Comparison of ENCODE assay signal across 19 cellular contexts in the genomic region with DNA sequence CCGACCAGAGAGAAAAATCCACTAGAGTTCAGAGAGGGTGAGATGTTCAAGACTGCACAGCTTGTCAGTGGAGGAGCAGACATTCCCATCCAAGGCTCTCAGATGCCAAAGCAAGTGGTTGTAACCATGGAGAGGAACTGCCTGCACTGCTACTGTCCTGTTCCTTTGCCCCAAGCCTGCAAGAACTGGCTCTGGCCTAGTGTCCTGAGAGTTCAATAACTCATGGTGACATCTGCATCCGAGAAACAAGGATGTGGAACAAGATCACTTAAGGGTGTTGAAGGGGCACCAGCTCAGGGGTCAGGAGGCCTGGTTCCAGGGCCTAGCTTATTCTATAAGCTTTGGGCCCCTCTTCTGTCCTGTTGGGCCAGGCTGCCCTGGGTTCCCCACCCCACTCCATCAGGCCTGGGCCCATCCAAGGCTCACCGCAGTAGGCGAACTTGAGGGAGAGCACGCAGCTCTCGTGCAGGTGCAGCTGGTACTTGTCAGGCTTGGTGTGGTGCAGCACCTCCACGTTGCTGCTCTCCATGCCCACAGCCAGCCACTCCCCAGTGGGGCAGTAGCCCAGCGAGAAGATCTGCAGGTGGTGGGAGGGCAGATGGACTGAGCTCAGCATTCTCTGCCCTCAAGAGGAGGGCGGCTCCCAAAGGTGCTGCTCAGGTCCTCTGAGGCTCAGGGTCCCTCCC. TPM values are rescaled to one million over a fixed set of nuclear protein-coding genes. Genes with fewer than 3 reads are reported as not detected.
DNase-seq lines count a peak whose midpoint lies in the region; ATAC-seq, FAIRE-seq and TF ChIP-seq lines count a peak whose summit lies in the region.
"Had no signal": no experiment of that assay in that cellular context is flagged by ENCODE, and none has a peak within 500 bp of the region (broad histone marks: within the 10 kb centered on the region; RNA-seq: fewer than 3 reads in every experiment).

No MANE protein-coding gene starts in this region.

- H3K9me3 Mint-ChIP-seq in activated naive CD4-positive, alpha-beta T cell treated with anti-CD3 and anti-CD28 coated beads, Interleukin-2, amount 10 ng/mL, durations not matched to agents 7 days and 5 days = no peaks in the 10 kb centered on the region
- H3K9me3 Mint-ChIP-seq in activated naive CD4-positive, alpha-beta T cell treated with anti-CD3 and anti-CD28 coated beads for 36 hours = no peaks in the 10 kb centered on the region
- no peaks in the 10 kb centered on the region for H3K9me3 Mint-ChIP-seq in natural killer cell
- H3K9me3 Mint-ChIP-seq: CD4-positive, alpha-beta memory T cell had no signal

- H3K9me3 ChIP-seq in GM12878 (replicated peaks; ENCODE audit: control insufficient read depth, insufficient read depth, low read length) = no peaks in the 10 kb centered on the region
- no peaks in the 10 kb centered on the region for H3K9me3 ChIP-seq in ovary
- H3K9me3 ChIP-seq in uterus = no peaks in the 10 kb centered on the region
- no peaks in the 10 kb centered on the region for H3K9me3 ChIP-seq in trophoblast cell (ENCODE audit: insufficient read depth, low read depth, low read length)
- H3K9me3 ChIP-seq: MG63 had no signal

- no peaks in the 10 kb centered on the region for H3K79me1 ChIP-seq in trophoblast cell (ENCODE audit: low read length)

- H3K27me3 Mint-ChIP-seq in activated naive CD4-positive, alpha-beta T cell treated with anti-CD3 and anti-CD28 coated beads, Interleukin-2, amount 10 ng/mL, durations not matched to agents 7 days and 5 days = no peaks in the 10 kb centered on the region
- H3K27me3 Mint-ChIP-seq in activated naive CD4-positive, alpha-beta T cell treated with anti-CD3 and anti-CD28 coated beads for 36 hours (ENCODE audit: low read depth) = no peaks in the 10 kb centered on the region
- H3K27me3 Mint-ChIP-seq in natural killer cell (ENCODE audit: low read depth in 2 of 2) = no peaks in the 10 kb centered on the region
- H3K27me3 Mint-ChIP-seq: CD4-positive, alpha-beta memory T cell had no signal

- in situ Hi-C loops in GM12878 (cut with MboI) = no loop called here

- H3K9ac ChIP-seq in GM12878 (ENCODE audit: control insufficient read depth, insufficient read depth, low read length) = no peak overlapping the region
- H3K9ac ChIP-seq in trophoblast cell (ENCODE audit: low read length) = no peak overlapping the region
- H3K9ac ChIP-seq: KMS-11 had no signal

- H3K27me3 ChIP-seq in GM12878 (replicated peaks in 1 of 2; ENCODE audit: control insufficient read depth in 2 of 2, insufficient read depth in 2 of 2, low read length in 1 of 2) (no peaks in the 10 kb centered on the region), ovary (no peaks in the 10 kb centered on the region), uterus (no peaks in the 10 kb centered on the region), trophoblast cell (ENCODE audit: insufficient read depth, low read length) (no peaks in the 10 kb centered on the region)
- H3K27me3 ChIP-seq: MG63 had no signal

- no peak overlapping the region for H3K14ac ChIP-seq in trophoblast cell (ENCODE audit: low read length)

- H3K4me2 ChIP-seq in GM12878 (ENCODE audit: control insufficient read depth, insufficient read depth) (no peak overlapping the region), trophoblast cell (ENCODE audit: low read length) (no peak overlapping the region)
- H3K4me2 ChIP-seq: KMS-11 had no signal

- ATAC-seq in GM12878 (no peak), natural killer cell (no peak)
- ATAC-seq: HCT116, PC-3 had no signal

- SMC1A ChIA-PET in GM12878 (lab: Charles Lee; ENCODE audit: uncharacterized antibody, unreplicated experiment) = interaction anchor here (1.1 kb wide), 1 partner anchor 39 kb away, joined by 4 read pairs; no protein-coding TSS in a partner anchor

- no peak for TF ChIP-seq RAD21 in GM12878 (IDR thresholded peaks at IDR 0.05; ENCODE audit: insufficient read depth, low read depth, low read length)

- H4K8ac ChIP-seq in trophoblast cell (ENCODE audit: low read depth, low read length) = no peak overlapping the region

- RAD21 ChIA-PET in GM12878 (lab: Charles Lee; ENCODE audit: unreplicated experiment) = no interaction called here

- no peaks in the 10 kb centered on the region for H3K79me2 ChIP-seq in GM12878 (ENCODE audit: control insufficient read depth, insufficient read depth, low read length)
- H3K79me2 ChIP-seq in trophoblast cell (ENCODE audit: control insufficient read depth, insufficient read depth, low read length, poor library complexity) = no peaks in the 10 kb centered on the region

- H3K4ac ChIP-seq in trophoblast cell (ENCODE audit: low read depth, low read length) = no peak overlapping the region

- peaks cover 50% of the 10 kb centered on the region for H3K36me3 Mint-ChIP-seq in activated naive CD4-positive, alpha-beta T cell treated with anti-CD3 and anti-CD28 coated beads, Interleukin-2, amount 10 ng/mL, durations not matched to agents 7 days and 5 days
- peaks cover 50% of the 10 kb centered on the region for H3K36me3 Mint-ChIP-seq in activated naive CD4-positive, alpha-beta T cell treated with anti-CD3 and anti-CD28 coated beads for 36 hours (ENCODE audit: low read depth)
- H3K36me3 Mint-ChIP-seq in natural killer cell = no peaks in the 10 kb centered on the region

- DNase-seq in activated naive CD4-positive, alpha-beta T cell treated with anti-CD3 and anti-CD28 coated beads, Interleukin-2, amount 10 ng/mL, durations not matched to agents 7 days and 5 days = peak; percentile 11
- DNase-seq in activated naive CD4-positive, alpha-beta T cell treated with anti-CD3 and anti-CD28 coated beads for 36 hours = no peak
- DNase-seq in GM12878 (ENCODE audit: low read depth, low spot score) (no peak), ovary (peak in 3 of 5 donors; percentile 3 to 26 (median 10)), uterus (peak; percentile 8 to 9), UCSD-AML1 (lab: John Stamatoyannopoulos, UW; ENCODE audit: unreplicated experiment) (no peak), trophoblast cell (no peak), natural killer cell (no peak)
- DNase-seq: AML-193; CD4-positive, alpha-beta memory T cell; DMS79; MG63; NCI-H1092 treated with DMSO at 0.1 percent for 48 hours; NCI-H1694; NCI-H2107; PC-3 had no signal

- 96% methylated on average over 9 of the region's 9 CpGs for WGBS in GM12878 (ENCODE audit: insufficient coverage, insufficient replicate concordance, low lambda C conversion rate, missing lambda C conversion rate)
- 85 to 86% (median 85%) methylated on average over 9 of the region's 9 CpGs for WGBS in ovary, 3 donors
- WGBS in trophoblast cell (ENCODE audit: extremely low coverage, insufficient coverage, insufficient read length) = no CpG with 5 or more reads among the region's 9 CpGs

- H3K4me3 Mint-ChIP-seq in activated naive CD4-positive, alpha-beta T cell treated with anti-CD3 and anti-CD28 coated beads, Interleukin-2, amount 10 ng/mL, durations not matched to agents 7 days and 5 days = no peak overlapping the region
- no peak overlapping the region for H3K4me3 Mint-ChIP-seq in activated naive CD4-positive, alpha-beta T cell treated with anti-CD3 and anti-CD28 coated beads for 36 hours
- H3K4me3 Mint-ChIP-seq in natural killer cell = no peak overlapping the region
- H3K4me3 Mint-ChIP-seq: CD4-positive, alpha-beta memory T cell had no signal

- CTCF ChIA-PET in activated naive CD4-positive, alpha-beta T cell treated with anti-CD3 and anti-CD28 coated beads, Interleukin-2, amount 10 ng/mL, durations not matched to agents 7 days and 5 days (lab: Charles Lee) = no interaction called here
- CTCF ChIA-PET in activated naive CD4-positive, alpha-beta T cell treated with anti-CD3 and anti-CD28 coated beads for 36 hours (lab: Charles Lee) = no interaction called here
- CTCF ChIA-PET in GM12878 (lab: Yijun Ruan, JAX) = no interaction called here

- POLR2A ChIA-PET in GM12878 (lab: Charles Lee) = no interaction called here

- no peak for FAIRE-seq in GM12878 (lab: Jason Lieb, UNC)
- FAIRE-seq: GM12892 had no signal

- intact Hi-C loops in activated naive CD4-positive, alpha-beta T cell treated with anti-CD3 and anti-CD28 coated beads for 36 hours (cut with micrococcal nuclease) = no loop called here
- intact Hi-C loops in GM12878 (cut with micrococcal nuclease; ENCODE audit: unreplicated experiment) = no loop called here
- intact Hi-C loops in ovary (cut with DNase I) = no loop called here
- intact Hi-C loops in uterus (cut with DNase I; ENCODE audit: low total_unique reads) = no loop called here
- intact Hi-C loops in natural killer cell (cut with micrococcal nuclease) = no loop called here

- H2BK120ac ChIP-seq in trophoblast cell (ENCODE audit: insufficient read depth, low read length, poor library complexity) = no peak overlapping the region

- H4K12ac ChIP-seq in trophoblast cell (ENCODE audit: low read depth, low read length) = no peak overlapping the region

- no peak overlapping the region for H3K4me3 ChIP-seq in GM12878
- no peak overlapping the region for H3K4me3 ChIP-seq in ovary
- H3K4me3 ChIP-seq in uterus = no peak overlapping the region
- no peak overlapping the region for H3K4me3 ChIP-seq in trophoblast cell (ENCODE audit: low read depth, low read length)
- H3K4me3 ChIP-seq: MG63 had no signal

- H3K27ac Mint-ChIP-seq in activated naive CD4-positive, alpha-beta T cell treated with anti-CD3 and anti-CD28 coated beads, Interleukin-2, amount 10 ng/mL, durations not matched to agents 7 days and 5 days = no peak overlapping the region
- no peak overlapping the region for H3K27ac Mint-ChIP-seq in activated naive CD4-positive, alpha-beta T cell treated with anti-CD3 and anti-CD28 coated beads for 36 hours
- H3K27ac Mint-ChIP-seq in natural killer cell = no peak overlapping the region

- no peak for TF ChIP-seq CTCF in GM12878 (IDR thresholded peaks at IDR 0.05 in 2 of 3, conservative IDR thresholded peaks at IDR 0.05 in 1 of 3; ENCODE audit: control insufficient read depth in 2 of 3, extremely low read depth in 1 of 3, insufficient read depth in 1 of 3, low read depth in 3 of 3, low read length in 3 of 3)
- no peak for TF ChIP-seq CTCF in ovary (IDR thresholded peaks at IDR 0.05)
- no peak for TF ChIP-seq CTCF in uterus (IDR thresholded peaks at IDR 0.05)
- TF ChIP-seq CTCF in natural killer cell (IDR thresholded peaks at IDR 0.05) = no peak

- no peak overlapping the region for H3K18ac ChIP-seq in trophoblast cell (ENCODE audit: low read length)

- H2BK5ac ChIP-seq in trophoblast cell (ENCODE audit: low read depth, low read length, poor library complexity) = no peak overlapping the region

- no peak overlapping the region for H3K27ac ChIP-seq in GM12878 (ENCODE audit: control insufficient read depth, insufficient read depth)
- no peak overlapping the region for H3K27ac ChIP-seq in ovary
- no peak overlapping the region for H3K27ac ChIP-seq in uterus
- H3K27ac ChIP-seq in trophoblast cell (ENCODE audit: low read depth, low read length) = no peak overlapping the region
- H3K27ac ChIP-seq: KMS-11 had no signal

- no TSS peak for BruUV-seq in GM12878 (replicated peaks; lab: Mats Ljungman, UMichigan)

- H3K36me3 ChIP-seq in GM12878 (ENCODE audit: control insufficient read depth in 2 of 2, insufficient read depth in 2 of 2, low read length in 1 of 2) = peaks cover 37 to 38% of the 10 kb centered on the region in 2 experiments
- no peaks in the 10 kb centered on the region for H3K36me3 ChIP-seq in ovary
- no peaks in the 10 kb centered on the region for H3K36me3 ChIP-seq in uterus
- peaks cover 77 to 78% of the 10 kb centered on the region in 2 experiments for H3K36me3 ChIP-seq in trophoblast cell (ENCODE audit: control insufficient read depth in 1 of 2, insufficient read depth in 2 of 2, low read length in 2 of 2)

- H3K4me1 Mint-ChIP-seq in activated naive CD4-positive, alpha-beta T cell treated with anti-CD3 and anti-CD28 coated beads, Interleukin-2, amount 10 ng/mL, durations not matched to agents 7 days and 5 days = no peaks in the 10 kb centered on the region
- no peaks in the 10 kb centered on the region for H3K4me1 Mint-ChIP-seq in activated naive CD4-positive, alpha-beta T cell treated with anti-CD3 and anti-CD28 coated beads for 36 hours (ENCODE audit: low read depth)
- H3K4me1 Mint-ChIP-seq in natural killer cell = peaks cover 0 to 5% of the 10 kb centered on the region in 2 donors

- H3K23ac ChIP-seq in trophoblast cell (ENCODE audit: low read length) = no peak overlapping the region

- no peak overlapping the region for H4K91ac ChIP-seq in trophoblast cell (ENCODE audit: low read depth, low read length)

- no peaks in the 10 kb centered on the region for H3K4me1 ChIP-seq in GM12878 (ENCODE audit: control insufficient read depth, insufficient read depth, low read length)
- H3K4me1 ChIP-seq in ovary (ENCODE audit: insufficient read depth) = no peaks in the 10 kb centered on the region
- H3K4me1 ChIP-seq in uterus = no peaks in the 10 kb centered on the region
- peaks cover 0 to 4% of the 10 kb centered on the region in 2 experiments for H3K4me1 ChIP-seq in trophoblast cell (ENCODE audit: control insufficient read depth in 1 of 2, insufficient read depth in 2 of 2, low read length in 2 of 2)

- no peak overlapping the region for H2AFZ ChIP-seq in GM12878 (ENCODE audit: control insufficient read depth, low read depth, low read length)
- no peak overlapping the region for H2AFZ ChIP-seq in trophoblast cell (ENCODE audit: insufficient read depth, low read length, poor library complexity)

- H2AK5ac ChIP-seq in trophoblast cell (ENCODE audit: low read length) = no peak overlapping the region

- no peak for TF ChIP-seq EP300 in GM12878 (IDR thresholded peaks at IDR 0.05; ENCODE audit: borderline replicate concordance in 1 of 2, control insufficient read depth in 1 of 2, low read depth in 2 of 2, low read length in 2 of 2)
- no peak for TF ChIP-seq EP300 in ovary (IDR thresholded peaks at IDR 0.05)

- TF ChIP-seq POLR2A in GM12878 (IDR thresholded peaks at IDR 0.05; ENCODE audit: low read depth, low read length) (peak; percentile 25; the same call in 1 of the 2 replicates), ovary (IDR thresholded peaks at IDR 0.05) (no peak), uterus (IDR thresholded peaks at IDR 0.05) (no peak)

- H4K20me1 ChIP-seq in GM12878 (ENCODE audit: control insufficient read depth, insufficient read depth) = no peaks in the 10 kb centered on the region

- no peak overlapping the region for H2BK12ac ChIP-seq in trophoblast cell (ENCODE audit: low read length)

RNA-seq across cellular contexts. Expression of gene TLE3, which starts 45.6 kb away (rescaled TPM):
- total RNA-seq in activated naive CD4-positive, alpha-beta T cell treated with anti-CD3 and anti-CD28 coated beads for 36 hours = 100 to 1,000 TPM; 105 to 109 TPM
- total RNA-seq in GM12878 (2013; cell fraction: nucleolus; rRNA removed) = 56.1 and 56.3 TPM in 2 replicates
- 20.3 and 21.9 TPM in 2 replicates for total RNA-seq in GM12878 (2014; rRNA removed)
- total RNA-seq in GM12878 (2014; rRNA removed; fragmentation: Illumina TruSeq; extraction: Trizol) = 8.7 and 9.2 TPM in 2 replicates
- 56.3 and 65.5 TPM in 2 replicates for total RNA-seq in GM12878 (2021)
- polyA plus RNA-seq in GM12878 (2011; ENCODE audit: low read depth) = 34.4 TPM
- polyA plus RNA-seq in GM12878 (2011; rRNA removed) = 5.3 and 8.7 TPM in 2 replicates
- polyA plus RNA-seq in GM12878 (2011; cell fraction: cytosol; rRNA removed) = 12.5 and 15.1 TPM in 2 replicates
- 58.8 and 68.9 TPM in 2 replicates for polyA plus RNA-seq in GM12878 (2011; cell fraction: nucleus; rRNA removed)
- 27.1 and 45.9 TPM in 2 replicates for polyA plus RNA-seq in GM12878 (2012)
- 4.6 and 9.7 TPM in 2 replicates for polyA plus RNA-seq in GM12878 (2014; fragmentation: Illumina TruSeq; extraction: Trizol)
- 1 to 10 TPM; 1.2 to 2.2 TPM for polyA plus RNA-seq in GM12878 (2014; fragmentation: Nextera tagmentation; extraction: Ambion mirVana)
- polyA plus RNA-seq in GM12878 (2014; rRNA removed) = 23.6 and 28.3 TPM in 2 replicates
- 10 to 100 TPM in 1 of 2 experiments, 1 to 10 TPM in 1; 9.6 to 10.0 TPM for polyA plus RNA-seq in GM12878 (2016; fragmentation: Nextera tagmentation; extraction: Ambion mirVana)
- polyA minus RNA-seq in GM12878 (2011; rRNA and poly(A)+ RNA removed) = 35.7 and 39.9 TPM in 2 replicates
- polyA minus RNA-seq in GM12878 (2011; cell fraction: cytosol; rRNA and poly(A)+ RNA removed) = 14.1 and 25.1 TPM in 2 replicates
- 34.3 and 66.5 TPM in 2 replicates for polyA minus RNA-seq in GM12878 (2011; cell fraction: nucleus; rRNA and poly(A)+ RNA removed)
- total RNA-seq in ovary = 10 to 100 TPM; 53.9 to 70.8 (median 62.4) TPM
- polyA plus RNA-seq in ovary = 10 to 100 TPM; 17.5 to 24.4 TPM
- total RNA-seq in uterus = 100 to 1,000 TPM in 1 of 4 donors, 10 to 100 TPM in 2, 1 to 10 TPM in 1; 7.4 to 244 (median 49.4) TPM
- 139 and 146 TPM in 2 replicates for polyA plus RNA-seq in trophoblast cell (2013)
- 10 to 100 TPM; 32.1 to 94.9 (median 36.7) TPM for total RNA-seq in natural killer cell

Comparison
In these comparisons a context has a peak if more than half of its experiments do, and no peak if none do; other contexts are left out.
1. DNase-seq: peak in activated naive CD4-positive, alpha-beta T cell treated with anti-CD3 and anti-CD28 coated beads, Interleukin-2, amount 10 ng/mL, durations not matched to agents 7 days and 5 days (single experiment), ovary (3 of 5) and uterus (2 of 2); none in activated naive CD4-positive, alpha-beta T cell treated with anti-CD3 and anti-CD28 coated beads for 36 hours (single experiment), GM12878 (single experiment), UCSD-AML1 (single experiment), trophoblast cell (0 of 2) and natural killer cell (single experiment).